8 cellular contexts compared by ENCODE assay signal in genomic region chr10:132342553-132342952, GRCh38.
"Had no signal": no experiment of that assay in that cellular context is flagged by ENCODE, and none has a peak within 500 bp of the region (broad histone marks: within the 10 kb centered on the region; RNA-seq: fewer than 3 reads in every experiment).

No MANE protein-coding gene starts in this region.

- H3K9me3 Mint-ChIP-seq: IgD-negative memory B cell had no signal

- H3K9ac ChIP-seq: KMS-11 had no signal

- DNase-seq: IMR-90, KBM-7, KG1 had no signal

- H3K27ac Mint-ChIP-seq: IgD-negative memory B cell had no signal

- H3K4me2 ChIP-seq: KMS-11 had no signal

- H3K27me3 Mint-ChIP-seq: IgD-negative memory B cell had no signal

- H3K4me3 Mint-ChIP-seq: IgD-negative memory B cell had no signal

- ATAC-seq: HepG2 had no signal

- H3K27ac ChIP-seq: HL-60, KMS-11 had no signal

- FAIRE-seq: HepG2, HTR-8/SVneo had no signal
